ENCODE assay signal across 22 cellular contexts in genomic region chr19:50563597-50563996, GRCh38. TPM values are rescaled to one million over a fixed set of nuclear protein-coding genes. Genes with fewer than 3 reads are reported as not detected.
"Had no signal": no experiment of that assay in that cellular context is flagged by ENCODE, and none has a peak within 500 bp of the region (broad histone marks: within the 10 kb centered on the region; RNA-seq: fewer than 3 reads in every experiment).

No MANE protein-coding gene starts in this region.

- H3K9me3 ChIP-seq: colonic mucosa, heart left ventricle, mucosa of descending colon, psoas muscle, right lobe of liver, tibial artery had no signal

- H3K27ac Mint-ChIP-seq: stimulated activated memory B cell treated with anti-CD40 and anti-IgM and Interleukin-4, amounts not matched to agents 10 μg/mL and 1 μg/mL and 100 μg/mL, for 72 hours; stimulated activated naive CD8-positive, alpha-beta T cell treated with anti-CD3 and anti-CD28 coated beads, Interleukin-15, Interleukin-2, amounts not matched to agents 100 ng/mL and 50 ng/mL, for 24 hours had no signal

- H3K36me3 ChIP-seq: colonic mucosa, heart left ventricle, right lobe of liver, tibial artery had no signal

- ATAC-seq: heart left ventricle; left lobe of liver; mucosa of descending colon; naive thymus-derived CD8-positive, alpha-beta T cell; psoas muscle; right lobe of liver; stimulated activated memory B cell treated with anti-CD40 and anti-IgM and Interleukin-4, amounts not matched to agents 10 μg/mL and 1 μg/mL and 100 μg/mL, for 72 hours had no signal

- H3K4me3 ChIP-seq: colonic mucosa, heart left ventricle, mucosa of descending colon, psoas muscle, right lobe of liver, tibial artery had no signal

- H3K9me3 Mint-ChIP-seq: stimulated activated memory B cell treated with anti-CD40 and anti-IgM and Interleukin-4, amounts not matched to agents 10 μg/mL and 1 μg/mL and 100 μg/mL, for 72 hours; stimulated activated naive CD8-positive, alpha-beta T cell treated with anti-CD3 and anti-CD28 coated beads, Interleukin-15, Interleukin-2, amounts not matched to agents 100 ng/mL and 50 ng/mL, for 24 hours had no signal

- H3K36me3 Mint-ChIP-seq: stimulated activated memory B cell treated with anti-CD40 and anti-IgM and Interleukin-4, amounts not matched to agents 10 μg/mL and 1 μg/mL and 100 μg/mL, for 72 hours had no signal

- DNase-seq: cerebellar nuclear complex; colonic mucosa; dermis blood vessel endothelial cell; effector CD4-positive, alpha-beta T cell; foreskin melanocyte; heart left ventricle; hippocampal formation; mammary epithelial cell; mucosa of descending colon; naive thymus-derived CD8-positive, alpha-beta T cell; retina; right lobe of liver; stimulated activated CD4-positive, alpha-beta T cell treated with anti-CD3 and anti-CD28 coated beads, Interleukin-4, amount 100 ng/mL, for 24 hours; tibial artery had no signal

- H3K4me1 ChIP-seq: colonic mucosa, psoas muscle, right lobe of liver had no signal

- H3K27ac ChIP-seq: colonic mucosa, heart left ventricle, psoas muscle, right lobe of liver, tibial artery had no signal

- H3K4me3 Mint-ChIP-seq: naive thymus-derived CD8-positive, alpha-beta T cell; stimulated activated memory B cell treated with anti-CD40 and anti-IgM and Interleukin-4, amounts not matched to agents 10 μg/mL and 1 μg/mL and 100 μg/mL, for 72 hours; stimulated activated naive CD8-positive, alpha-beta T cell treated with anti-CD3 and anti-CD28 coated beads, Interleukin-15, Interleukin-2, amounts not matched to agents 100 ng/mL and 50 ng/mL, for 24 hours had no signal

RNA-seq across cellular contexts. Expression of gene LRRC4B, which starts 4.6 kb away (rescaled TPM):
- total RNA-seq: mammary epithelial cell; naive thymus-derived CD8-positive, alpha-beta T cell had no signal
- polyA plus RNA-seq: mammary epithelial cell; naive thymus-derived CD8-positive, alpha-beta T cell had no signal

RNA-seq across cellular contexts. Expression of gene ASPDH, which starts 49.9 kb away (rescaled TPM):
- total RNA-seq: colonic mucosa; dermis blood vessel endothelial cell; heart left ventricle; lower leg skin; mammary epithelial cell; mucosa of descending colon; naive thymus-derived CD8-positive, alpha-beta T cell; omental fat pad; psoas muscle; ureter had no signal
- polyA plus RNA-seq: esophagus, heart left ventricle, mammary epithelial cell, psoas muscle had no signal
